Comparison of ENCODE assay signal across 2 cellular contexts in the genomic region with DNA sequence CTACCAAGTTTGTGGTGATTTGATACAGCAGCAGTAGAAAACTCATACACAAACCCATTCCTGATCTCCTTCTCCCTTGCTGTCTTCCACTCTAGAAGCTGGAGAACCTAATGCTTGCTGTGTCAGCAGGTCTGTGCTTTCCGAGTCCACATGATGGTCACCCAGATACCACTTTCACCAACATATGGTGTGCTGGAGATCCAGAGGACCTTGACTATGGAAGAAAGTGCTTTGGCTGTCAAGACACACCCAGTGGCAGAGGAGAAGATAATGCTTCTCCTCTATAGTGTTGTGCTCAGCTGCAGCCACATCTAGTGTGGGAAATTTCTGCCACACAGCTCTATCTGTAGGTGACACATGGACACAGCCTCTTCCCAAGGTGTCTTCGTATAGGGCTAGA.
A peak's percentile ranks its signal among the peaks of the same experiment; 100 is the strongest.
TF ChIP-seq lines count a peak whose summit lies in the region.

No MANE protein-coding gene starts in this region.

TF ChIP-seq in IMR-90, 13 proteins besides CTCF, POLR2A, EP300 and RAD21:
- TF ChIP-seq CEBPB (IDR thresholded peaks at IDR 0.05; ENCODE audit: low read depth, low read length) (no peak), NFE2L2 (IDR thresholded peaks at IDR 0.05; ENCODE audit: low read depth, low read length) (no peak), RFX5 (IDR thresholded peaks at IDR 0.05; ENCODE audit: low read depth, low read length) (no peak), CHD1 (IDR thresholded peaks at IDR 0.05; ENCODE audit: low read depth, low read length) (no peak), BHLHE40 (IDR thresholded peaks at IDR 0.05; ENCODE audit: low read depth, low read length) (no peak), FOS (IDR thresholded peaks at IDR 0.05; ENCODE audit: low read depth, low read length) (no peak)

TF ChIP-seq in K562, 482 proteins besides CTCF, POLR2A, EP300 and RAD21:
- peak; percentile 39 for TF ChIP-seq CBFA2T2 (conservative IDR thresholded peaks at IDR 0.05)
- peak; percentile 44 for TF ChIP-seq MAFK (IDR thresholded peaks at IDR 0.05; ENCODE audit: low read length)
- TF ChIP-seq, protein P1, sequence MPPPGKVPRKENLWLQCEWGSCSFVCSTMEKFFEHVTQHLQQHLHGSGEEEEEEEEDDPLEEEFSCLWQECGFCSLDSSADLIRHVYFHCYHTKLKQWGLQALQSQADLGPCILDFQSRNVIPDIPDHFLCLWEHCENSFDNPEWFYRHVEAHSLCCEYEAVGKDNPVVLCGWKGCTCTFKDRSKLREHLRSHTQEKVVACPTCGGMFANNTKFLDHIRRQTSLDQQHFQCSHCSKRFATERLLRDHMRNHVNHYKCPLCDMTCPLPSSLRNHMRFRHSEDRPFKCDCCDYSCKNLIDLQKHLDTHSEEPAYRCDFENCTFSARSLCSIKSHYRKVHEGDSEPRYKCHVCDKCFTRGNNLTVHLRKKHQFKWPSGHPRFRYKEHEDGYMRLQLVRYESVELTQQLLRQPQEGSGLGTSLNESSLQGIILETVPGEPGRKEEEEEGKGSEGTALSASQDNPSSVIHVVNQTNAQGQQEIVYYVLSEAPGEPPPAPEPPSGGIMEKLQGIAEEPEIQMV (tag; conservative IDR thresholded peaks at IDR 0.05; ENCODE audit: low read depth): no peak
- peak; percentile 53; the same call in 1 of the 2 replicates for TF ChIP-seq MAFF (IDR thresholded peaks at IDR 0.05; ENCODE audit: low read length)
- TF ChIP-seq MTA1 (IDR thresholded peaks at IDR 0.05; ENCODE audit: borderline replicate concordance): no peak
- no peak for TF ChIP-seq HSF4 (CRISPR knock-in tag; IDR thresholded peaks at IDR 0.05; ENCODE audit: borderline replicate concordance)
- TF ChIP-seq TAL1 (IDR thresholded peaks at IDR 0.05): peak; percentile 34; the same call in 1 of the 2 replicates
- peak; percentile 77 for TF ChIP-seq C11orf30 (IDR thresholded peaks at IDR 0.05; ENCODE audit: low read depth)
- peak; percentile 36 for TF ChIP-seq ARID1B (IDR thresholded peaks at IDR 0.05)
- TF ChIP-seq ZNF316 (IDR thresholded peaks at IDR 0.05): peak; percentile 90
- peak; percentile 63 for TF ChIP-seq CBFA2T3 (IDR thresholded peaks at IDR 0.05)
- TF ChIP-seq EHMT2 (IDR thresholded peaks at IDR 0.05): 0 out of 2 replicates have a peak, but pooled peaks have one; percentile 21
- 0 out of 2 replicates have a peak, but pooled peaks have one; percentile 13 for TF ChIP-seq MTA2 (IDR thresholded peaks at IDR 0.05; ENCODE audit: low read depth)
- 0 out of 4 replicates have a peak, but pooled peaks of 1 of the 2 experiments have one; percentile 8 for TF ChIP-seq FOXK2 (conservative IDR thresholded peaks at IDR 0.05 in 1 of 2, IDR thresholded peaks at IDR 0.05 in 1 of 2; ENCODE audit: low read depth in 2 of 2)
- 0 out of 2 replicates have a peak, but pooled peaks have one; percentile 14 for TF ChIP-seq CTBP1 (IDR thresholded peaks at IDR 0.05; ENCODE audit: borderline replicate concordance)
- peak; percentile 69; the same call in 1 of the 2 replicates for TF ChIP-seq MAFG (tag; conservative IDR thresholded peaks at IDR 0.05)
- TF ChIP-seq MAZ (CRISPR knock-in tag; conservative IDR thresholded peaks at IDR 0.05 in 1 of 2, IDR thresholded peaks at IDR 0.05 in 1 of 2): no peak
- 0 out of 2 replicates have a peak, but pooled peaks have one; percentile 22 for TF ChIP-seq MTA3 (IDR thresholded peaks at IDR 0.05; ENCODE audit: borderline replicate concordance)
- TF ChIP-seq TCF3 (CRISPR knock-in tag; IDR thresholded peaks at IDR 0.05): peak; percentile 48; the same call in 1 of the 2 replicates
- TF ChIP-seq, protein P2, sequence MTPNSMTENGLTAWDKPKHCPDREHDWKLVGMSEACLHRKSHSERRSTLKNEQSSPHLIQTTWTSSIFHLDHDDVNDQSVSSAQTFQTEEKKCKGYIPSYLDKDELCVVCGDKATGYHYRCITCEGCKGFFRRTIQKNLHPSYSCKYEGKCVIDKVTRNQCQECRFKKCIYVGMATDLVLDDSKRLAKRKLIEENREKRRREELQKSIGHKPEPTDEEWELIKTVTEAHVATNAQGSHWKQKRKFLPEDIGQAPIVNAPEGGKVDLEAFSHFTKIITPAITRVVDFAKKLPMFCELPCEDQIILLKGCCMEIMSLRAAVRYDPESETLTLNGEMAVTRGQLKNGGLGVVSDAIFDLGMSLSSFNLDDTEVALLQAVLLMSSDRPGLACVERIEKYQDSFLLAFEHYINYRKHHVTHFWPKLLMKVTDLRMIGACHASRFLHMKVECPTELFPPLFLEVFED (CRISPR knock-in tag; conservative IDR thresholded peaks at IDR 0.05): no peak
- no peak for TF ChIP-seq STAG1 (CRISPR knock-in tag; IDR thresholded peaks at IDR 0.05; ENCODE audit: borderline replicate concordance)
- no peak for TF ChIP-seq SRSF7 (optimal IDR thresholded peaks at IDR 0.05; ENCODE audit: low read depth, low read length)
